In the genomic region with DNA sequence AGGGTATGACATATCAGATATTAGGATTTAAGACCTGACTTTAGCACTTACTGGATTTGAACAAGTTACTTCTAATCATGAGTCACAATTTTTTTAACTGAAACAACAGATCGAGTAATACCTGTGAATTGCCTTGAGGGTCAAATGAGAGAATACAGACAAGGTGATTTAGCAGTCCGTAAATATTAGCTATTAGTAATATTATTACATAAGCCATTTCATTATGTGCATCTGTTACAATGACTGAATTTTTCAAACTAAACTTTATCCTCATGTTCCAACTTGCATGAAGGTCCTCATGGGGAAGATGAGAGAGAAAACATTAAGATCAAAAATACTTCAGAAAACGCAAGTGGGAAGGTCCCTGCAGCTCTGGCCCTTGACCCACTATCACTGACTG, we compare ENCODE assay signal across 23 cellular contexts.
DNase-seq lines count a peak whose midpoint lies in the region; ATAC-seq and TF ChIP-seq lines count a peak whose summit lies in the region.
"Had no signal": no experiment of that assay in that cellular context is flagged by ENCODE, and none has a peak within 500 bp of the region (broad histone marks: within the 10 kb centered on the region; RNA-seq: fewer than 3 reads in every experiment).

No MANE protein-coding gene starts in this region.

- H3K9me3 ChIP-seq in trophoblast cell (ENCODE audit: insufficient read depth, low read depth, low read length), result no peaks in the 10 kb centered on the region
- H3K9me3 ChIP-seq: BE2C had no signal

- H4K91ac ChIP-seq in trophoblast cell (ENCODE audit: low read depth, low read length), result peak overlapping the region; percentile 55

- no peak overlapping the region for H2BK120ac ChIP-seq in trophoblast cell (ENCODE audit: insufficient read depth, low read length, poor library complexity)

- H3K4me3 ChIP-seq in epithelial cell of esophagus (ENCODE audit: low read length) (no peak overlapping the region), trophoblast cell (ENCODE audit: low read depth, low read length) (no peak overlapping the region)
- H3K4me3 ChIP-seq: BLaER1, GM12878 had no signal

- no peaks in the 10 kb centered on the region for H3K36me3 ChIP-seq in trophoblast cell (ENCODE audit: control insufficient read depth in 1 of 2, insufficient read depth in 2 of 2, low read length in 2 of 2)
- H3K36me3 ChIP-seq: BE2C, BLaER1 had no signal

- no peak overlapping the region for H2AK5ac ChIP-seq in trophoblast cell (ENCODE audit: low read length)

- H3K4me2 ChIP-seq in trophoblast cell (ENCODE audit: low read length), result no peak overlapping the region
- H3K4me2 ChIP-seq: BLaER1 had no signal

- no peak overlapping the region for H3K4ac ChIP-seq in trophoblast cell (ENCODE audit: low read depth, low read length)

- no peak overlapping the region for H3K9ac ChIP-seq in trophoblast cell (ENCODE audit: low read length)
- H3K9ac ChIP-seq: BLaER1 had no signal

- no peak overlapping the region for H3K14ac ChIP-seq in trophoblast cell (ENCODE audit: low read length)

- no peak for TF ChIP-seq CTCF in epithelial cell of esophagus (IDR thresholded peaks at IDR 0.05; ENCODE audit: insufficient read depth, low read depth, low read length, missing control alignments)

- peak; percentile 90 for ATAC-seq in esophagus mucosa
- ATAC-seq in HG03460 (IDR thresholded peaks at IDR 0.05; ENCODE audit: unreplicated experiment), result no peak
- ATAC-seq: GM12878 had no signal

- peak; percentile 89 for DNase-seq in epithelial cell of esophagus (ENCODE audit: low read depth)
- no peak for DNase-seq in trophoblast cell
- no peak for DNase-seq in NCI-H510A (lab: John Stamatoyannopoulos, UW)
- no peak for DNase-seq in anterior cingulate cortex (lab: John Stamatoyannopoulos, UW)
- DNase-seq: 8988T; ACHN; C1 segment of cervical spinal cord; CD4-positive, alpha-beta memory T cell; CD4-positive, CD25-positive, alpha-beta regulatory T cell; CD8-positive, alpha-beta memory T cell; COR-L47; DMS 273 treated with DMSO at 0.1 percent for 48 hours; DMS153; DMS53; DMS79; DND-41; EL; GDM1 had no signal

- no peak overlapping the region for H3K27ac ChIP-seq in trophoblast cell (ENCODE audit: low read depth, low read length)
- H3K27ac ChIP-seq: BLaER1 had no signal

- H2BK5ac ChIP-seq in trophoblast cell (ENCODE audit: low read depth, low read length, poor library complexity), result peak overlapping the region; percentile 1

- peaks cover 0 to 3% of the 10 kb centered on the region in 2 experiments for H3K4me1 ChIP-seq in trophoblast cell (ENCODE audit: control insufficient read depth in 1 of 2, insufficient read depth in 2 of 2, low read length in 2 of 2)
- H3K4me1 ChIP-seq: BLaER1 had no signal

- H2AFZ ChIP-seq in trophoblast cell (ENCODE audit: insufficient read depth, low read length, poor library complexity), result no peak overlapping the region

- H4K12ac ChIP-seq in trophoblast cell (ENCODE audit: low read depth, low read length), result no peak overlapping the region

- no peaks in the 10 kb centered on the region for H3K27me3 ChIP-seq in trophoblast cell (ENCODE audit: insufficient read depth, low read length)
- H3K27me3 ChIP-seq: BE2C, BLaER1 had no signal

- H3K23ac ChIP-seq in trophoblast cell (ENCODE audit: low read length), result no peak overlapping the region

- H4K8ac ChIP-seq in trophoblast cell (ENCODE audit: low read depth, low read length), result no peak overlapping the region

- no peak overlapping the region for H3K18ac ChIP-seq in trophoblast cell (ENCODE audit: low read length)

- no CpG with 5 or more reads among the region's 3 CpGs for whole genome bisulfite sequencing in trophoblast cell (ENCODE audit: extremely low coverage, insufficient coverage, insufficient read length)

- peaks cover 3% of the 10 kb centered on the region for H3K79me1 ChIP-seq in trophoblast cell (ENCODE audit: low read length)

- H2BK12ac ChIP-seq in trophoblast cell (ENCODE audit: low read length), result peak overlapping the region; percentile 96

- H3K79me2 ChIP-seq in trophoblast cell (ENCODE audit: control insufficient read depth, insufficient read depth, low read length, poor library complexity), result no peaks in the 10 kb centered on the region
